2 cellular contexts compared by ENCODE assay signal in genomic region chr10:77431209-77431611, GRCh38.
TF ChIP-seq lines count a peak whose summit lies in the region.

No MANE protein-coding gene starts in this region.

TF ChIP-seq in SK-N-SH treated with all-trans-retinoic acid at 6 μM for 48 hours, 23 proteins besides CTCF, POLR2A, EP300 and RAD21 (continued from another document):
- TF ChIP-seq PATZ1 (CRISPR knock-in tag; IDR thresholded peaks at IDR 0.05; ENCODE audit: borderline replicate concordance) (no peak), TSHZ2 (CRISPR knock-in tag; IDR thresholded peaks at IDR 0.05) (no peak), ZNF565 (CRISPR knock-in tag; conservative IDR thresholded peaks at IDR 0.05; ENCODE audit: low read depth) (no peak), ZNF8 (CRISPR knock-in tag; IDR thresholded peaks at IDR 0.05) (no peak), GLIS3 (CRISPR knock-in tag; IDR thresholded peaks at IDR 0.05) (no peak), ZFP3 (CRISPR knock-in tag; IDR thresholded peaks at IDR 0.05) (no peak), SNAI2 (CRISPR knock-in tag; IDR thresholded peaks at IDR 0.05) (no peak), ZFP30 (CRISPR knock-in tag; IDR thresholded peaks at IDR 0.05) (no peak), ARNTL (CRISPR knock-in tag; IDR thresholded peaks at IDR 0.05; ENCODE audit: borderline replicate concordance, low read depth) (no peak)
- TF ChIP-seq, protein P1, sequence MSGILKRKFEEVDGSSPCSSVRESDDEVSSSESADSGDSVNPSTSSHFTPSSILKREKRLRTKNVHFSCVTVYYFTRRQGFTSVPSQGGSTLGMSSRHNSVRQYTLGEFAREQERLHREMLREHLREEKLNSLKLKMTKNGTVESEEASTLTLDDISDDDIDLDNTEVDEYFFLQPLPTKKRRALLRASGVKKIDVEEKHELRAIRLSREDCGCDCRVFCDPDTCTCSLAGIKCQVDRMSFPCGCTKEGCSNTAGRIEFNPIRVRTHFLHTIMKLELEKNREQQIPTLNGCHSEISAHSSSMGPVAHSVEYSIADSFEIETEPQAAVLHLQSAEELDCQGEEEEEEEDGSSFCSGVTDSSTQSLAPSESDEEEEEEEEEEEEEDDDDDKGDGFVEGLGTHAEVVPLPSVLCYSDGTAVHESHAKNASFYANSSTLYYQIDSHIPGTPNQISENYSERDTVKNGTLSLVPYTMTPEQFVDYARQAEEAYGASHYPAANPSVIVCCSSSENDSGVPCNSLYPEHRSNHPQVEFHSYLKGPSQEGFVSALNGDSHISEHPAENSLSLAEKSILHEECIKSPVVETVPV (CRISPR knock-in tag; IDR thresholded peaks at IDR 0.05): no peak
TF ChIP-seq in SK-N-SH treated with all-trans-retinoic acid at 6 μM for 48 hours: peak in this region for 0.

TF ChIP-seq in SK-N-SH, 30 proteins besides CTCF, POLR2A, EP300 and RAD21 (continued from another document):
- no peak for TF ChIP-seq FOXJ3 (CRISPR knock-in tag; IDR thresholded peaks at IDR 0.05)
- TF ChIP-seq, protein P2, sequence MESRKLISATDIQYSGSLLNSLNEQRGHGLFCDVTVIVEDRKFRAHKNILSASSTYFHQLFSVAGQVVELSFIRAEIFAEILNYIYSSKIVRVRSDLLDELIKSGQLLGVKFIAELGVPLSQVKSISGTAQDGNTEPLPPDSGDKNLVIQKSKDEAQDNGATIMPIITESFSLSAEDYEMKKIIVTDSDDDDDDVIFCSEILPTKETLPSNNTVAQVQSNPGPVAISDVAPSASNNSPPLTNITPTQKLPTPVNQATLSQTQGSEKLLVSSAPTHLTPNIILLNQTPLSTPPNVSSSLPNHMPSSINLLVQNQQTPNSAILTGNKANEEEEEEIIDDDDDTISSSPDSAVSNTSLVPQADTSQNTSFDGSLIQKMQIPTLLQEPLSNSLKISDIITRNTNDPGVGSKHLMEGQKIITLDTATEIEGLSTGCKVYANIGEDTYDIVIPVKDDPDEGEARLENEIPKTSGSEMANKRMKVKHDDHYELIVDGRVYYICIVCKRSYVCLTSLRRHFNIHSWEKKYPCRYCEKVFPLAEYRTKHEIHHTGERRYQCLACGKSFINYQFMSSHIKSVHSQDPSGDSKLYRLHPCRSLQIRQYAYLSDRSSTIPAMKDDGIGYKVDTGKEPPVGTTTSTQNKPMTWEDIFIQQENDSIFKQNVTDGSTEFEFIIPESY (IDR thresholded peaks at IDR 0.05; ENCODE audit: borderline replicate concordance, low read depth): no peak
- TF ChIP-seq GABPA (IDR thresholded peaks at IDR 0.05; ENCODE audit: low read depth): no peak
- TF ChIP-seq NFIC (IDR thresholded peaks at IDR 0.05; ENCODE audit: borderline replicate concordance): no peak
- TF ChIP-seq MXI1 (IDR thresholded peaks at IDR 0.05; ENCODE audit: low read depth, low read length): no peak
- no peak for TF ChIP-seq EZH2phosphoT487 (IDR thresholded peaks at IDR 0.05; ENCODE audit: borderline replicate concordance, low read depth)
- TF ChIP-seq FOXM1 (IDR thresholded peaks at IDR 0.05; ENCODE audit: low read depth): no peak
- no peak for TF ChIP-seq RFX5 (IDR thresholded peaks at IDR 0.05; ENCODE audit: low read length)
TF ChIP-seq in SK-N-SH: peak in this region for 0.
